16 cellular contexts compared by ENCODE assay signal in genomic region chr7:47479821-47480575, GRCh38.
A peak's percentile ranks its signal among the peaks of the same experiment; 100 is the strongest.
DNase-seq lines count a peak whose midpoint lies in the region; ATAC-seq and TF ChIP-seq lines count a peak whose summit lies in the region.
"Had no signal": no experiment of that assay in that cellular context is flagged by ENCODE, and none has a peak within 500 bp of the region (broad histone marks: within the 10 kb centered on the region; RNA-seq: fewer than 3 reads in every experiment).

No MANE protein-coding gene starts in this region.

- CTCF ChIA-PET in CD4-positive, alpha-beta memory T cell (lab: Charles Lee; ENCODE audit: partially characterized antibody): no interaction called here

- H3K4me1 Mint-ChIP-seq in CD4-positive, alpha-beta memory T cell: no peaks in the 10 kb centered on the region

- no peak overlapping the region for H2AFZ ChIP-seq in hepatocyte

- H3K27me3 ChIP-seq in hepatocyte: no peaks in the 10 kb centered on the region
- no peaks in the 10 kb centered on the region for H3K27me3 ChIP-seq in spleen (replicated peaks in 1 of 7)
- H3K27me3 ChIP-seq in CD4-positive, alpha-beta memory T cell (ENCODE audit: insufficient read depth, low read length): no peaks in the 10 kb centered on the region
- H3K27me3 ChIP-seq: colonic mucosa, suprapubic skin had no signal

- TF ChIP-seq CTCF in hepatocyte (IDR thresholded peaks at IDR 0.05; ENCODE audit: poor library complexity): no peak
- TF ChIP-seq CTCF in spleen (IDR thresholded peaks at IDR 0.05 in 8 of 11, conservative IDR thresholded peaks at IDR 0.05 in 3 of 11): no peak

- DNase-seq in NCI-H2107 treated with DMSO at 0.1 percent for 48 hours (lab: John Stamatoyannopoulos, UW; ENCODE audit: unreplicated experiment) (peak; percentile 53), NCI-H2107 (lab: John Stamatoyannopoulos, UW) (no peak), NCI-H69 (lab: John Stamatoyannopoulos, UW) (peak; percentile 96), hepatocyte (ENCODE audit: low spot score) (no peak), spleen (no peak), KG1 (lab: John Stamatoyannopoulos, UW) (no peak)
- no peak for DNase-seq in CD4-positive, alpha-beta memory T cell
- DNase-seq: ACHN; colonic mucosa; DND-41; islet precursor cell; NCI-H774; stimulated activated CD4-positive, alpha-beta T cell treated with anti-CD3 and anti-CD28 coated beads, Interleukin-2, amount 100 ng/mL, for 48 hours had no signal

- intact Hi-C loops in spleen (cut with DNase I; ENCODE audit: low total_unique reads): no loop called here
- intact Hi-C loops in CD4-positive, alpha-beta memory T cell (cut with micrococcal nuclease): no loop called here

- H3K27ac ChIP-seq in hepatocyte (peak overlapping the region; percentile 93), spleen (peak overlapping the region; percentile 16 to 83 (median 67))
- no peak overlapping the region for H3K27ac ChIP-seq in CD4-positive, alpha-beta memory T cell (ENCODE audit: low read depth, low read length)
- H3K27ac ChIP-seq: colonic mucosa, suprapubic skin had no signal

- H3K9me3 ChIP-seq in hepatocyte (ENCODE audit: low read depth) (no peaks in the 10 kb centered on the region), spleen (no peaks in the 10 kb centered on the region)
- H3K9me3 ChIP-seq in CD4-positive, alpha-beta memory T cell (ENCODE audit: control insufficient read depth in 1 of 2, low read length in 2 of 2): no peaks in the 10 kb centered on the region
- H3K9me3 ChIP-seq: colonic mucosa, suprapubic skin had no signal

- POLR2A ChIA-PET in CD4-positive, alpha-beta memory T cell (lab: Charles Lee; ENCODE audit: partially characterized antibody): no interaction called here

- no peak for TF ChIP-seq POLR2A in spleen (IDR thresholded peaks at IDR 0.05)

- H3K79me2 ChIP-seq in hepatocyte: peaks cover 90% of the 10 kb centered on the region

- H3K4me2 ChIP-seq in hepatocyte: no peak overlapping the region

- H3K9me3 Mint-ChIP-seq in CD4-positive, alpha-beta memory T cell: peaks cover 0 to 2% (median 0%) of the 10 kb centered on the region in 8 donors

- ATAC-seq in HG03045 (IDR thresholded peaks at IDR 0.05; ENCODE audit: unreplicated experiment): no peak

- peaks cover 0 to 2% of the 10 kb centered on the region in 2 donors for H3K27me3 Mint-ChIP-seq in CD4-positive, alpha-beta memory T cell

- H3K36me3 ChIP-seq in hepatocyte (replicated peaks; ENCODE audit: insufficient read depth, low read depth): no peaks in the 10 kb centered on the region
- no peaks in the 10 kb centered on the region for H3K36me3 ChIP-seq in spleen
- no peaks in the 10 kb centered on the region for H3K36me3 ChIP-seq in CD4-positive, alpha-beta memory T cell (ENCODE audit: insufficient read depth, low read length)
- H3K36me3 ChIP-seq: colonic mucosa, suprapubic skin had no signal

- H3K4me3 Mint-ChIP-seq in CD4-positive, alpha-beta memory T cell: no peak overlapping the region
- H3K4me3 Mint-ChIP-seq: activated naive CD8-positive, alpha-beta T cell had no signal

- H4K20me1 ChIP-seq in hepatocyte (ENCODE audit: insufficient read depth, poor library complexity, severe bottlenecking): no peaks in the 10 kb centered on the region

- H3K4me1 ChIP-seq in hepatocyte (ENCODE audit: insufficient read depth) (peaks cover 76% of the 10 kb centered on the region), spleen (peaks cover 50 to 100% (median 94%) of the 10 kb centered on the region in 6 donors)
- H3K4me1 ChIP-seq in CD4-positive, alpha-beta memory T cell (ENCODE audit: insufficient read depth, low read length): no peaks in the 10 kb centered on the region

- H3K27ac Mint-ChIP-seq in CD4-positive, alpha-beta memory T cell: no peak overlapping the region
- H3K27ac Mint-ChIP-seq: activated naive CD8-positive, alpha-beta T cell had no signal

- 91% methylated on average over 12 of the region's 12 CpGs for WGBS in hepatocyte (ENCODE audit: low lambda C conversion rate, missing lambda C conversion rate)
- WGBS in spleen, 5 donors: 61 to 70% (median 66%) methylated on average over 10 to 12 of the region's 12 CpGs

- H3K4me3 ChIP-seq in hepatocyte (no peak overlapping the region), spleen (peak overlapping the region in 6 of 8 donors; percentile 6 to 55 (median 21))
- no peak overlapping the region for H3K4me3 ChIP-seq in CD4-positive, alpha-beta memory T cell (ENCODE audit: low read length in 2 of 2)
- H3K4me3 ChIP-seq: suprapubic skin had no signal

- H3K36me3 Mint-ChIP-seq in CD4-positive, alpha-beta memory T cell: no peaks in the 10 kb centered on the region
- H3K36me3 Mint-ChIP-seq: activated naive CD8-positive, alpha-beta T cell had no signal

- no peaks in the 10 kb centered on the region for H3K9me2 ChIP-seq in hepatocyte (replicated peaks; ENCODE audit: insufficient read depth)

Comparison
In these comparisons a context has a peak if more than half of its experiments do, and no peak if none do; other contexts are left out.
1. DNase-seq: peak in NCI-H2107 treated with DMSO at 0.1 percent for 48 hours (single experiment) and NCI-H69 (single experiment); none in NCI-H2107 (single experiment), hepatocyte (single experiment), spleen (single experiment), CD4-positive, alpha-beta memory T cell (0 of 5) and KG1 (single experiment).
2. H3K4me3 ChIP-seq: peak in spleen (6 of 8); none in hepatocyte (single experiment) and CD4-positive, alpha-beta memory T cell (0 of 2).